In the genomic region with DNA sequence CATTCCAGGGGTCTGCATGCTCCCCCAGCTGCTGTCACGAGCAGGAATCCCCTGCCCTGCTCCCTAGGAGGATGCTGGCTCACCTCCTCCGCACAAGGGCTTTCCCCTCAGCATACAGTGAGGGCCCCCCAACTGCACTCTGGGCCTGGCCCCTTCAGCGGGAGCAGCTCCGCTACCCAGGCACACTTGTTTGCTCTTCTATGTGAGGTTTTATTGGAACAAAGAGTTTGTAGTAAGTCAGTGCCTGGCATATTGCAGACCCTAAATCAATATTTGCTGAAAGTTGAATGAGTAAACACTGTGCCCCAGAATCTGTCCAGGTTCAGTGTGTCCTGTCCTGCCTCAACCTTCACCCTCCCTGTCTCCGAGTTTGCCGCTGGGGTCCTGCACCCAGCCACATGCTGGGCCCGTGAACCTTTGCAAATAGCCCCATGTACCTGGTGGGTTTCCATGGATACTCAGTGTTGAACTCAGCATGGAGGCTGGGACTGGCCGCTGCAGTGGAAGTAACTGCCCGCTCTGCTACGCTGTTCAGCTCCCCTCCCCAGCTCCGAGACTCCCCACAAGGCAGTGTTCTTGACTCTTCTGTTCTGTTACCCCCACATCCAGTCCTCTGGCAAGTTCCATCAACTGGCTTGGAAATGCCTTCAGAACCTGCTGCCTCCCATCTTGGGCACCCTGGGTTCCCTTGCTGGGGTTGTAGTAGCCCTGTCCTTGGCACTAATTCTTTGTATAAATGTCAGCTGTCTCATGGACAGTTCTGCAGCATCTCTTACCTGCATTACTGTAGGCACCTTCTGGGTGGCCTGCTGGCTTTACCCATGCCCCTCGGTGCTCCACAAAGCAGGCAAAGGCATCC, we compare ENCODE assay signal across 1 cellular context.
TF ChIP-seq lines count a peak whose summit lies in the region.

No MANE protein-coding gene starts in this region.

TF ChIP-seq in GM23338, 12 proteins besides CTCF, POLR2A, EP300 and RAD21 (continued from another document):
- TF ChIP-seq, protein P1, sequence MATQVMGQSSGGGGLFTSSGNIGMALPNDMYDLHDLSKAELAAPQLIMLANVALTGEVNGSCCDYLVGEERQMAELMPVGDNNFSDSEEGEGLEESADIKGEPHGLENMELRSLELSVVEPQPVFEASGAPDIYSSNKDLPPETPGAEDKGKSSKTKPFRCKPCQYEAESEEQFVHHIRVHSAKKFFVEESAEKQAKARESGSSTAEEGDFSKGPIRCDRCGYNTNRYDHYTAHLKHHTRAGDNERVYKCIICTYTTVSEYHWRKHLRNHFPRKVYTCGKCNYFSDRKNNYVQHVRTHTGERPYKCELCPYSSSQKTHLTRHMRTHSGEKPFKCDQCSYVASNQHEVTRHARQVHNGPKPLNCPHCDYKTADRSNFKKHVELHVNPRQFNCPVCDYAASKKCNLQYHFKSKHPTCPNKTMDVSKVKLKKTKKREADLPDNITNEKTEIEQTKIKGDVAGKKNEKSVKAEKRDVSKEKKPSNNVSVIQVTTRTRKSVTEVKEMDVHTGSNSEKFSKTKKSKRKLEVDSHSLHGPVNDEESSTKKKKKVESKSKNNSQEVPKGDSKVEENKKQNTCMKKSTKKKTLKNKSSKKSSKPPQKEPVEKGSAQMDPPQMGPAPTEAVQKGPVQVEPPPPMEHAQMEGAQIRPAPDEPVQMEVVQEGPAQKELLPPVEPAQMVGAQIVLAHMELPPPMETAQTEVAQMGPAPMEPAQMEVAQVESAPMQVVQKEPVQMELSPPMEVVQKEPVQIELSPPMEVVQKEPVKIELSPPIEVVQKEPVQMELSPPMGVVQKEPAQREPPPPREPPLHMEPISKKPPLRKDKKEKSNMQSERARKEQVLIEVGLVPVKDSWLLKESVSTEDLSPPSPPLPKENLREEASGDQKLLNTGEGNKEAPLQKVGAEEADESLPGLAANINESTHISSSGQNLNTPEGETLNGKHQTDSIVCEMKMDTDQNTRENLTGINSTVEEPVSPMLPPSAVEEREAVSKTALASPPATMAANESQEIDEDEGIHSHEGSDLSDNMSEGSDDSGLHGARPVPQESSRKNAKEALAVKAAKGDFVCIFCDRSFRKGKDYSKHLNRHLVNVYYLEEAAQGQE (IDR thresholded peaks at IDR 0.05; ENCODE audit: unreplicated experiment), result no peak
- TF ChIP-seq POLR2AphosphoS5 (IDR thresholded peaks at IDR 0.05; ENCODE audit: low read depth) (no peak), ZNF331 (CRISPR knock-in tag; IDR thresholded peaks at IDR 0.05; ENCODE audit: low read depth) (no peak), EZH2phosphoT487 (IDR thresholded peaks at IDR 0.05; ENCODE audit: unreplicated experiment) (no peak)
- TF ChIP-seq, protein P2, sequence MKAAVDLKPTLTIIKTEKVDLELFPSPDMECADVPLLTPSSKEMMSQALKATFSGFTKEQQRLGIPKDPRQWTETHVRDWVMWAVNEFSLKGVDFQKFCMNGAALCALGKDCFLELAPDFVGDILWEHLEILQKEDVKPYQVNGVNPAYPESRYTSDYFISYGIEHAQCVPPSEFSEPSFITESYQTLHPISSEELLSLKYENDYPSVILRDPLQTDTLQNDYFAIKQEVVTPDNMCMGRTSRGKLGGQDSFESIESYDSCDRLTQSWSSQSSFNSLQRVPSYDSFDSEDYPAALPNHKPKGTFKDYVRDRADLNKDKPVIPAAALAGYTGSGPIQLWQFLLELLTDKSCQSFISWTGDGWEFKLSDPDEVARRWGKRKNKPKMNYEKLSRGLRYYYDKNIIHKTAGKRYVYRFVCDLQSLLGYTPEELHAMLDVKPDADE (IDR thresholded peaks at IDR 0.05), result no peak
